22 cellular contexts compared by ENCODE assay signal in genomic region chr13:71209217-71209616, GRCh38.
"Had no signal": no experiment of that assay in that cellular context is flagged by ENCODE, and none has a peak within 500 bp of the region (broad histone marks: within the 10 kb centered on the region; RNA-seq: fewer than 3 reads in every experiment).

No MANE protein-coding gene starts in this region.

- H3K4me1 ChIP-seq: colonic mucosa, esophagus squamous epithelium, gastrocnemius medialis, lower lobe of right lung had no signal

- H3K27me3 ChIP-seq: colonic mucosa, esophagus squamous epithelium, gastrocnemius medialis, heart right ventricle had no signal

- H3K4me3 ChIP-seq: colonic mucosa, esophagus squamous epithelium, gastrocnemius medialis, heart right ventricle, left ventricle myocardium inferior, lower lobe of right lung had no signal

- ATAC-seq: effector memory CD8-positive, alpha-beta T cell; esophagus mucosa; gastrocnemius medialis; heart right ventricle; left cardiac atrium; lower lobe of right lung; naive thymus-derived CD4-positive, alpha-beta T cell had no signal

- H3K9me3 ChIP-seq: colonic mucosa, esophagus squamous epithelium, gastrocnemius medialis, left ventricle myocardium inferior, lower lobe of right lung had no signal

- H3K27ac ChIP-seq: colonic mucosa, epithelial cell of prostate, esophagus squamous epithelium, gastrocnemius medialis, heart right ventricle, left ventricle myocardium inferior, lower lobe of right lung had no signal

- H3K36me3 ChIP-seq: colonic mucosa, esophagus squamous epithelium, gastrocnemius medialis, heart right ventricle, left ventricle myocardium inferior, lower lobe of right lung had no signal

- DNase-seq: colonic mucosa; cortex of kidney; effector CD8-positive, alpha-beta T cell; effector memory CD8-positive, alpha-beta T cell; endodermal cell; erythroblast; esophagus squamous epithelium; foreskin fibroblast; foreskin melanocyte; gastrocnemius medialis; glutamatergic neuron; head of caudate nucleus; heart right ventricle; hippocampal formation; left cardiac atrium; left ventricle myocardium inferior; lower lobe of right lung; mesendoderm; midbrain; naive thymus-derived CD4-positive, alpha-beta T cell had no signal
